ENCODE assay signal across 21 cellular contexts in genomic region chr17:76544916-76545365, GRCh38. TPM values are rescaled to one million over a fixed set of nuclear protein-coding genes. Genes with fewer than 3 reads are reported as not detected.
DNase-seq lines count a peak whose midpoint lies in the region; ATAC-seq and TF ChIP-seq lines count a peak whose summit lies in the region.
"Had no signal": no experiment of that assay in that cellular context is flagged by ENCODE, and none has a peak within 500 bp of the region (broad histone marks: within the 10 kb centered on the region; RNA-seq: fewer than 3 reads in every experiment).

No MANE protein-coding gene starts in this region.

- peak overlapping the region; percentile 57; the same call in 2 of the 3 replicates for H2BK15ac ChIP-seq in IMR-90 (ENCODE audit: low read depth, low read length)

- H2AFZ ChIP-seq in IMR-90 (replicated peaks; ENCODE audit: low read length, poor library complexity) = no peak overlapping the region

- no peak overlapping the region for H2BK5ac ChIP-seq in IMR-90 (ENCODE audit: low read depth, low read length, poor library complexity, severe bottlenecking)

- intact Hi-C loops in IMR-90 (cut with micrococcal nuclease) (no loop called here), adrenal gland (cut with DNase I) (no loop called here), spleen (cut with DNase I; ENCODE audit: low total_unique reads) (no loop called here), prostate gland (cut with DNase I) (no loop called here)

- POLR2A ChIA-PET in IMR-90 (lab: Charles Lee; ENCODE audit: unreplicated experiment) = interaction anchor here (0.5 to 1.1 kb wide), 2 partner anchors 17 to 190 kb away, joined by 3 read pairs; no protein-coding TSS in a partner anchor

- peaks cover 22% of the 10 kb centered on the region for H3K4me1 ChIP-seq in IMR-90 (ENCODE audit: control insufficient read depth, insufficient read depth, low read length)
- H3K4me1 ChIP-seq in adrenal gland (replicated peaks in 1 of 2) = peaks cover 30 to 63% of the 10 kb centered on the region in 2 donors
- peaks cover 24 to 75% (median 54%) of the 10 kb centered on the region in 6 donors for H3K4me1 ChIP-seq in spleen
- H3K4me1 ChIP-seq in prostate gland (replicated peaks) = peaks cover 4% of the 10 kb centered on the region

- BruUV-seq in IMR-90 (replicated peaks; lab: Mats Ljungman, UMichigan) = no TSS peak

- H3K27me3 ChIP-seq in IMR-90 (ENCODE audit: control insufficient read depth, insufficient read depth, low read length) (no peaks in the 10 kb centered on the region), adrenal gland (no peaks in the 10 kb centered on the region), layer of hippocampus (ENCODE audit: control insufficient read depth, insufficient read depth, low read length) (no peaks in the 10 kb centered on the region), spleen (replicated peaks in 1 of 7) (peaks cover 0 to 35% (median 0%) of the 10 kb centered on the region in 7 donors), prostate gland (replicated peaks; ENCODE audit: insufficient read depth) (no peaks in the 10 kb centered on the region)

- no peak overlapping the region for H4K8ac ChIP-seq in IMR-90 (ENCODE audit: low read depth in 2 of 2, low read length in 2 of 2)

- in situ Hi-C loops in IMR-90 (cut with MboI; ENCODE audit: low sequenced_read_pairs) = no loop called here

- no peak for TF ChIP-seq RAD21 in IMR-90 (IDR thresholded peaks at IDR 0.05; ENCODE audit: low read length)

- H3K14ac ChIP-seq in IMR-90 (replicated peaks; ENCODE audit: low read depth, low read length) = no peak overlapping the region

- ATAC-seq in IMR-90 (ENCODE audit: low read depth) = no peak
- ATAC-seq: sciatic nerve had no signal

- no CpG with 5 or more reads among the region's 11 CpGs for WGBS in IMR-90 (ENCODE audit: extremely low coverage in 2 of 2, insufficient read length in 1 of 2), 2 experiments
- WGBS in adrenal gland, 4 donors = 55 to 76% (median 60%) methylated on average over 2 to 11 of the region's 11 CpGs
- 61 to 84% (median 73%) methylated on average over 10 to 11 of the region's 11 CpGs for WGBS in spleen, 5 donors
- WGBS in prostate gland = 74% methylated on average over 11 of the region's 11 CpGs

- CTCF ChIA-PET in IMR-90 (lab: Yijun Ruan, JAX) = interaction anchor here (2.4 kb wide), 1 partner anchor 22 kb away, joined by 12 read pairs; no protein-coding TSS in a partner anchor

- 0 out of 4 replicates have a peak, but pooled peaks cover 0 to 9% of the 10 kb centered on the region in 2 experiments for H3K79me1 ChIP-seq in IMR-90 (ENCODE audit: low read depth in 1 of 2, low read length in 2 of 2)

- H3K18ac ChIP-seq in IMR-90 (ENCODE audit: low read depth, low read length) = no peak overlapping the region

- H3K9ac ChIP-seq in IMR-90 (ENCODE audit: low read depth, low read length) = no peak overlapping the region

- no peak overlapping the region for H3K27ac ChIP-seq in IMR-90 (ENCODE audit: insufficient read depth, low read length)
- peak overlapping the region in 3 of 5 donors; percentile 19 to 71 (median 60) for H3K27ac ChIP-seq in adrenal gland
- peak overlapping the region; percentile 93 for H3K27ac ChIP-seq in layer of hippocampus (ENCODE audit: low read depth, low read length)
- peak overlapping the region in 6 of 8 donors; percentile 35 to 60 (median 56) for H3K27ac ChIP-seq in spleen
- no peak overlapping the region for H3K27ac ChIP-seq in prostate gland
- H3K27ac ChIP-seq: thoracic aorta had no signal

- H3K4ac ChIP-seq in IMR-90 (ENCODE audit: low read depth, low read length) = peak overlapping the region; percentile 88; the same call in 1 of the 2 replicates

- no peak for TF ChIP-seq CTCF in IMR-90 (conservative IDR thresholded peaks at IDR 0.05; ENCODE audit: low read depth, low read length)
- TF ChIP-seq CTCF in adrenal gland (IDR thresholded peaks at IDR 0.05) = no peak
- no peak for TF ChIP-seq CTCF in spleen (IDR thresholded peaks at IDR 0.05 in 8 of 11, conservative IDR thresholded peaks at IDR 0.05 in 3 of 11)
- no peak for TF ChIP-seq CTCF in prostate gland (IDR thresholded peaks at IDR 0.05)

- H3K4me3 ChIP-seq in IMR-90 (ENCODE audit: insufficient read depth, low read depth, low read length) (no peak overlapping the region), adrenal gland (no peak overlapping the region), spleen (no peak overlapping the region), prostate gland (no peak overlapping the region)
- H3K4me3 ChIP-seq: thoracic aorta had no signal

- no peak overlapping the region for H3K23ac ChIP-seq in IMR-90 (ENCODE audit: low read depth, low read length)

- no peaks in the 10 kb centered on the region for H3K9me3 ChIP-seq in IMR-90 (ENCODE audit: control insufficient read depth, insufficient read depth, low read length)
- no peaks in the 10 kb centered on the region for H3K9me3 ChIP-seq in adrenal gland (replicated peaks in 1 of 3)
- no peaks in the 10 kb centered on the region for H3K9me3 ChIP-seq in spleen
- H3K9me3 ChIP-seq in prostate gland = no peaks in the 10 kb centered on the region
- H3K9me3 ChIP-seq: thoracic aorta had no signal

- H2AK5ac ChIP-seq in IMR-90 (ENCODE audit: low read depth, low read length) = peak overlapping the region; percentile 93; the same call in 1 of the 2 replicates

- H2BK120ac ChIP-seq in IMR-90 (ENCODE audit: low read depth, low read length) = peak overlapping the region; percentile 78

- H4K20me1 ChIP-seq in IMR-90 (ENCODE audit: insufficient read depth, low read length) = peaks cover 6% of the 10 kb centered on the region; the same call in 1 of the 2 replicates

- TF ChIP-seq POLR2A in IMR-90 (IDR thresholded peaks at IDR 0.05; ENCODE audit: low read depth, low read length) = no peak
- no peak for TF ChIP-seq POLR2A in adrenal gland (IDR thresholded peaks at IDR 0.05)
- no peak for TF ChIP-seq POLR2A in spleen (IDR thresholded peaks at IDR 0.05)
- TF ChIP-seq POLR2A in erythroblast (IDR thresholded peaks at IDR 0.05; ENCODE audit: low read length) = no peak
- no peak for TF ChIP-seq POLR2A in prostate gland (IDR thresholded peaks at IDR 0.05)

- no peaks in the 10 kb centered on the region for H3K36me3 ChIP-seq in IMR-90 (ENCODE audit: control insufficient read depth, insufficient read depth, low read length)
- no peaks in the 10 kb centered on the region for H3K36me3 ChIP-seq in adrenal gland (replicated peaks in 1 of 2)
- no peaks in the 10 kb centered on the region for H3K36me3 ChIP-seq in spleen
- H3K36me3 ChIP-seq in prostate gland = no peaks in the 10 kb centered on the region
- H3K36me3 ChIP-seq: thoracic aorta had no signal

- H2BK20ac ChIP-seq in IMR-90 (ENCODE audit: low read depth, low read length) = peak overlapping the region; percentile 82; the same call in 1 of the 2 replicates

- H2AK9ac ChIP-seq in IMR-90 (replicated peaks; ENCODE audit: low read depth, low read length, poor library complexity) = no peak overlapping the region

- H4K5ac ChIP-seq in IMR-90 (ENCODE audit: low read depth, low read length) = no peak overlapping the region

- 0 out of 2 replicates have a peak overlapping the region, but pooled peaks have one; percentile 6 for H4K91ac ChIP-seq in IMR-90 (ENCODE audit: insufficient read depth, low read depth, low read length)

- H3K56ac ChIP-seq in IMR-90 (ENCODE audit: extremely low read depth, insufficient read depth, low read length) = no peak overlapping the region

- DNase-seq in IMR-90 (no peak), adrenal gland (no peak), spleen (peak; percentile 61), erythroblast (lab: John Stamatoyannopoulos, UW) (no peak), prostate gland (ENCODE audit: low spot score) (no peak), NCI-H2081 (lab: John Stamatoyannopoulos, UW) (no peak), hippocampal formation (lab: John Stamatoyannopoulos, UW) (no peak)
- DNase-seq: activated CD4-positive, alpha-beta T cell treated with anti-CD3 and anti-CD28 coated beads, Interleukin-2, amount 50 U/mL, for 4 hours; activated naive CD4-positive, alpha-beta T cell treated with anti-CD3 and anti-CD28 coated beads, Interleukin-2, amount 50 U/mL, for 16 hours; activated T-cell treated with anti-CD3 and anti-CD28 coated beads, Interleukin-2, amount 50 U/mL, for 1 hour; central memory CD4-positive, alpha-beta T cell; foreskin fibroblast; GF-D8; NCI-H187 treated with DMSO at 0.1 percent for 48 hours; NCI-H526; stimulated activated CD4-positive, alpha-beta T cell treated with anti-CD3 and anti-CD28 coated beads, Interleukin-2, amount 100 ng/mL, for 48 hours had no signal

- dilution Hi-C loops in IMR-90 (cut with HindIII; ENCODE audit: low sequenced_read_pairs, unreplicated experiment) = no loop called here

- peaks cover 22% of the 10 kb centered on the region for H3K9me1 ChIP-seq in IMR-90 (ENCODE audit: insufficient read depth, low read length)

- no peak overlapping the region for H3K4me2 ChIP-seq in IMR-90 (ENCODE audit: low read depth, low read length)

RNA-seq across cellular contexts. Expression of gene PRCD, which starts 5.1 kb away (rescaled TPM):
- total RNA-seq in IMR-90 (2012; rRNA removed) = under 0.01 TPM in 1 of 2 replicates, not detected in the other
- polyA plus RNA-seq in IMR-90 (2012; rRNA removed) = 0.32 TPM in 2 replicates
- 0.24 and 0.26 TPM in 2 replicates for polyA plus RNA-seq in IMR-90 (2012; cell fraction: cytosol; rRNA removed)
- polyA plus RNA-seq in IMR-90 (2012; cell fraction: nucleus; rRNA removed; ENCODE audit: low replicate concordance) = 1.4 and 3.8 TPM in 2 replicates
- 1 to 10 TPM in 6 of 8 donors, not detected in 2; 1.5 to 5.7 (median 2.8) TPM for total RNA-seq in adrenal gland
- 10 to 100 TPM in 2 of 3 donors, 1 to 10 TPM in 1; 4.5 to 37.2 (median 14.3) TPM for polyA plus RNA-seq in adrenal gland
- 10 to 100 TPM in 2 of 7 donors, 1 to 10 TPM in 5; 3.5 to 18.8 (median 9.2) TPM for total RNA-seq in spleen
- polyA plus RNA-seq in spleen = 10 to 100 TPM; 28.9 to 54.1 (median 29.6) TPM
- total RNA-seq in prostate gland = under 1 TPM; 0.36 to 0.85 TPM
- total RNA-seq: MCF 10A had no signal

RNA-seq across cellular contexts. Expression of gene CYGB, which starts 7.4 kb away (rescaled TPM):
- 1.3 and 1.7 TPM in 2 replicates for total RNA-seq in IMR-90 (2012; rRNA removed)
- polyA plus RNA-seq in IMR-90 (2012; rRNA removed) = 2.9 and 3.5 TPM in 2 replicates
- polyA plus RNA-seq in IMR-90 (2012; cell fraction: cytosol; rRNA removed) = 3.6 and 4.3 TPM in 2 replicates
- polyA plus RNA-seq in IMR-90 (2012; cell fraction: nucleus; rRNA removed; ENCODE audit: low replicate concordance) = 1.2 and 1.9 TPM in 2 replicates
- total RNA-seq in adrenal gland = 10 to 100 TPM in 7 of 8 donors, 1 to 10 TPM in 1; 9.5 to 18.1 (median 14.3) TPM
- polyA plus RNA-seq in adrenal gland = 10 to 100 TPM in 2 of 3 donors, 1 to 10 TPM in 1; 7.8 to 38.3 (median 32.1) TPM
- total RNA-seq in spleen = 10 to 100 TPM in 3 of 7 donors, 1 to 10 TPM in 4; 5.0 to 21.0 (median 9.9) TPM
- 1 to 10 TPM; 3.5 to 5.8 (median 5.5) TPM for polyA plus RNA-seq in spleen
- total RNA-seq in prostate gland = 10 to 100 TPM in 1 of 2 donors, 1 to 10 TPM in 1; 7.0 to 13.8 TPM
- total RNA-seq: MCF 10A had no signal

RNA-seq across cellular contexts. Expression of gene ST6GALNAC2, which starts 40.7 kb away (rescaled TPM):
- total RNA-seq in IMR-90 (2012; rRNA removed) = not detected in 2 replicates
- polyA plus RNA-seq in IMR-90 (2012; rRNA removed) = 0.10 TPM in 1 of 2 replicates, not detected in the other
- 0.06 and 0.18 TPM in 2 replicates for polyA plus RNA-seq in IMR-90 (2012; cell fraction: cytosol; rRNA removed)
- polyA plus RNA-seq in IMR-90 (2012; cell fraction: nucleus; rRNA removed; ENCODE audit: low replicate concordance) = 0.03 and 0.25 TPM in 2 replicates
- total RNA-seq in adrenal gland = 10 to 100 TPM in 2 of 8 donors, 1 to 10 TPM in 6; 4.5 to 37.8 (median 6.4) TPM
- 1 to 10 TPM; 3.4 to 4.3 (median 3.8) TPM for polyA plus RNA-seq in adrenal gland
- total RNA-seq in spleen = 10 to 100 TPM in 3 of 7 donors, 1 to 10 TPM in 4; 8.1 to 15.7 (median 9.8) TPM
- 1 to 10 TPM; 1.1 to 4.8 (median 1.3) TPM for polyA plus RNA-seq in spleen
- 10 to 100 TPM; 21.0 to 23.1 TPM for total RNA-seq in prostate gland
- total RNA-seq: lung microvascular endothelial cell had no signal

RNA-seq across cellular contexts. Expression of gene RHBDF2, which starts 43.7 kb away (rescaled TPM):
- total RNA-seq in IMR-90 (2012; rRNA removed) (1.3 and 1.4 TPM in 2 replicates), adrenal gland (100 to 1,000 TPM in 1 of 8 donors, 10 to 100 TPM in 7; 12.3 to 156 (median 43.8) TPM), spleen (100 to 1,000 TPM in 4 of 7 donors, 10 to 100 TPM in 3; 95.1 to 147 (median 114) TPM), prostate gland (10 to 100 TPM; 29.9 to 31.1 TPM)
- polyA plus RNA-seq in IMR-90 (2012; rRNA removed) (8.3 and 10.0 TPM in 2 replicates), adrenal gland (10 to 100 TPM in 2 of 3 donors, 1 to 10 TPM in 1; 4.9 to 39.3 (median 19.1) TPM), spleen (10 to 100 TPM; 31.4 to 72.7 (median 53.3) TPM)
- polyA plus RNA-seq in IMR-90 (2012; cell fraction: cytosol; rRNA removed) = 6.7 and 10.1 TPM in 2 replicates
- 29.5 and 54.3 TPM in 2 replicates for polyA plus RNA-seq in IMR-90 (2012; cell fraction: nucleus; rRNA removed; ENCODE audit: low replicate concordance)

Comparison
In these comparisons a context has a peak if more than half of its experiments do, and no peak if none do; other contexts are left out.
1. H3K27ac ChIP-seq: peak in adrenal gland (3 of 5), layer of hippocampus (single experiment) and spleen (6 of 8); none in IMR-90 (single experiment) and prostate gland (0 of 2).